In the genomic region with DNA sequence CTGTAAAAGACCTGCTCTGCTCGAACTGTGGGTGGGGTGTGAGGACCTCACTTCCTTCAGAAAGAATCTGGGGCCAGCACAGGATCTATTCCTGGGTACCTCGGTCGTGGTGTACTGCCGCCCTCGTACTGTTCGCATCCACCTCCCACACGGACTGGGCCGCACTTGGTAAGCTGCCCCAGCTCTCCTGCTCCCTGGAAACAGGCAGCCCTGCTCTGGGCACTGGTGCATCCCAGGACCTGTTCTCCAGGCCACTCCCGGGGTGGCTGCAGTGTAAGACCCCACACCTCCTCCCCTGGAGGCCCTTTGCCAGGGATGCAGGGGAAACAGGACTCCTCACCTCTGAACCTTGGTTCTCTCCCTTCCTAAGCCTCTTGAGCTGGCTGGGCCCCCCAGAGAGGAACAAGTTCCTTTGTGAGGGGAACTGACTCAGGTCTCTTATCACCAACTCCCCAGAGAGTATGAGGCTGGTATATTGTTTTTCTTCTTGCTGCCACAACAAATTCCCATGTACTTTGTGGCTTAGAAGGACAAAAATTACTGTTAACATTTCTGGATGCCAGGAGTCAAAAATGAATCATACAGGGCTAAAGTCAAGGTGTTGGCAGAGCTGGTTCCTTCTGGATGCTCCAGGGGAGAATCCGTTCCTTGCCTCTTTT, we compare ENCODE assay signal across 18 cellular contexts.
"Had no signal": no experiment of that assay in that cellular context is flagged by ENCODE, and none has a peak within 500 bp of the region (broad histone marks: within the 10 kb centered on the region; RNA-seq: fewer than 3 reads in every experiment).

No MANE protein-coding gene starts in this region.

- H3K27me3 ChIP-seq: neutrophil, right atrium auricular region, upper lobe of left lung had no signal

- H3K4me1 Mint-ChIP-seq: naive thymus-derived CD4-positive, alpha-beta T cell; stimulated activated naive B cell treated with anti-CD40 and anti-IgM and Interleukin-4, amounts not matched to agents 10 μg/mL and 1 μg/mL and 100 μg/mL, for 72 hours had no signal

- DNase-seq: activated CD4-positive, alpha-beta memory T cell treated with anti-CD3 and anti-CD28 coated beads for 36 hours; activated gamma-delta T cell; activated T-cell treated with anti-CD3 and anti-CD28 coated beads, Interleukin-2, amount 50 U/mL, for 48 hours; amniotic stem cell; left ventricle myocardium inferior; naive thymus-derived CD4-positive, alpha-beta T cell; stimulated activated CD4-positive, alpha-beta T cell treated with anti-CD3 and anti-CD28 coated beads, Interleukin-15, amount 100 ng/mL, for 24 hours; stimulated activated CD4-positive, alpha-beta T cell treated with anti-CD3 and anti-CD28 coated beads, Interleukin-4, amount 100 ng/mL, for 1 hour; stimulated activated naive B cell treated with anti-CD40 and anti-IgM and Interleukin-4, amounts not matched to agents 10 μg/mL and 1 μg/mL and 100 μg/mL, for 72 hours; WERI-Rb-1 had no signal

- H3K4me3 ChIP-seq: left ventricle myocardium inferior, mucosa of descending colon, right atrium auricular region, skin epidermis, upper lobe of left lung had no signal

- H3K27ac Mint-ChIP-seq: activated CD4-positive, alpha-beta memory T cell treated with anti-CD3 and anti-CD28 coated beads for 36 hours; activated naive CD4-positive, alpha-beta T cell treated with anti-CD3 and anti-CD28 coated beads, Interleukin-2, amount 50 U/mL, for 72 hours; naive thymus-derived CD4-positive, alpha-beta T cell; stimulated activated naive B cell treated with anti-CD40 and anti-IgM and Interleukin-4, amounts not matched to agents 10 μg/mL and 1 μg/mL and 100 μg/mL, for 72 hours; T-helper 1 cell treated with Interleukin-12 subunit alpha and Interleukin-12 subunit beta and Interleukin-4 antibody, amounts not matched to agents 30 μg/mL and 1 μg/mL, for 36 hours had no signal

- ATAC-seq: activated naive CD4-positive, alpha-beta T cell treated with anti-CD3 and anti-CD28 coated beads, Interleukin-2, amount 50 U/mL, for 72 hours; esophagus mucosa; mucosa of descending colon; naive thymus-derived CD4-positive, alpha-beta T cell; stimulated activated naive B cell treated with anti-CD40 and anti-IgM and Interleukin-4, amounts not matched to agents 10 μg/mL and 1 μg/mL and 100 μg/mL, for 72 hours had no signal

- H3K9me3 ChIP-seq: mucosa of descending colon, neutrophil, right atrium auricular region, upper lobe of left lung had no signal

- H3K36me3 Mint-ChIP-seq: activated CD4-positive, alpha-beta memory T cell treated with anti-CD3 and anti-CD28 coated beads for 36 hours; activated naive CD4-positive, alpha-beta T cell treated with anti-CD3 and anti-CD28 coated beads, Interleukin-2, amount 50 U/mL, for 72 hours; naive thymus-derived CD4-positive, alpha-beta T cell; stimulated activated naive B cell treated with anti-CD40 and anti-IgM and Interleukin-4, amounts not matched to agents 10 μg/mL and 1 μg/mL and 100 μg/mL, for 72 hours had no signal

- H3K9me3 Mint-ChIP-seq: activated CD4-positive, alpha-beta memory T cell treated with anti-CD3 and anti-CD28 coated beads for 36 hours; T-helper 1 cell treated with Interleukin-12 subunit alpha and Interleukin-12 subunit beta and Interleukin-4 antibody, amounts not matched to agents 30 μg/mL and 1 μg/mL, for 36 hours had no signal

- H3K27me3 Mint-ChIP-seq: stimulated activated naive B cell treated with anti-CD40 and anti-IgM and Interleukin-4, amounts not matched to agents 10 μg/mL and 1 μg/mL and 100 μg/mL, for 72 hours had no signal

- H3K36me3 ChIP-seq: left ventricle myocardium inferior, neutrophil, right atrium auricular region, upper lobe of left lung, WERI-Rb-1 had no signal

- H3K4me3 Mint-ChIP-seq: activated CD4-positive, alpha-beta memory T cell treated with anti-CD3 and anti-CD28 coated beads for 36 hours; naive thymus-derived CD4-positive, alpha-beta T cell; stimulated activated naive B cell treated with anti-CD40 and anti-IgM and Interleukin-4, amounts not matched to agents 10 μg/mL and 1 μg/mL and 100 μg/mL, for 72 hours; T-helper 1 cell treated with Interleukin-12 subunit alpha and Interleukin-12 subunit beta and Interleukin-4 antibody, amounts not matched to agents 30 μg/mL and 1 μg/mL, for 36 hours had no signal

- H3K27ac ChIP-seq: left ventricle myocardium inferior, neutrophil, right atrium auricular region, upper lobe of left lung, WERI-Rb-1 had no signal

- H3K4me1 ChIP-seq: left ventricle myocardium inferior, right atrium auricular region, upper lobe of left lung had no signal
